In genomic region chr9:120694559-120694958, GRCh38 we compare ENCODE assay signal across 21 cellular contexts.
DNase-seq lines count a peak whose midpoint lies in the region; ATAC-seq and FAIRE-seq lines count a peak whose summit lies in the region.
"Had no signal": no experiment of that assay in that cellular context is flagged by ENCODE, and none has a peak within 500 bp of the region (broad histone marks: within the 10 kb centered on the region; RNA-seq: fewer than 3 reads in every experiment).

No MANE protein-coding gene starts in this region.

- FAIRE-seq in GM18507 (lab: Jason Lieb, UNC) (peak; percentile 65), GM19239 (lab: Jason Lieb, UNC) (peak; percentile 83)

- no peak for DNase-seq in GM18507 (ENCODE audit: extremely low spot score, insufficient read length, low read depth)
- DNase-seq in GM19239 (ENCODE audit: insufficient read length, low spot score) = no peak
- DNase-seq in central memory CD8-positive, alpha-beta T cell (ENCODE audit: low spot score in 2 of 2) = no peak
- no peak for DNase-seq in stimulated activated CD4-positive, alpha-beta T cell treated with anti-CD3 and anti-CD28 coated beads, Interleukin-2, amount 100 ng/mL, for 48 hours
- DNase-seq in hippocampal formation (lab: John Stamatoyannopoulos, UW) = no peak
- DNase-seq: anterior cingulate cortex; Caco-2; central memory CD4-positive, alpha-beta T cell; effector CD4-positive, alpha-beta T cell; kidney glomerular epithelial cell; mesendoderm; naive thymus-derived CD4-positive, alpha-beta T cell; NCI-H1436; NCI-H2171; SHP77 treated with DMSO at 0.1 percent for 48 hours; stomach had no signal

- ATAC-seq in HG03432 (IDR thresholded peaks at IDR 0.05; ENCODE audit: unreplicated experiment) = peak; percentile 40
- ATAC-seq in central memory CD8-positive, alpha-beta T cell (replicated peaks; ENCODE audit: extremely low read depth, poor library complexity, severe bottlenecking) = no peak
- ATAC-seq in HG03139 (IDR thresholded peaks at IDR 0.05; ENCODE audit: unreplicated experiment) = no peak
- ATAC-seq: esophagus mucosa; gastroesophageal sphincter; naive thymus-derived CD4-positive, alpha-beta T cell; WTC11 had no signal

- H3K27me3 Mint-ChIP-seq in central memory CD8-positive, alpha-beta T cell = no peaks in the 10 kb centered on the region
- H3K27me3 Mint-ChIP-seq: naive thymus-derived CD4-positive, alpha-beta T cell had no signal

- H3K27ac Mint-ChIP-seq in central memory CD8-positive, alpha-beta T cell (ENCODE audit: low read depth) = peak overlapping the region; percentile 64
- H3K27ac Mint-ChIP-seq: naive thymus-derived CD4-positive, alpha-beta T cell; WTC11 had no signal

- no peak overlapping the region for H3K4me3 Mint-ChIP-seq in central memory CD8-positive, alpha-beta T cell
- H3K4me3 Mint-ChIP-seq: naive thymus-derived CD4-positive, alpha-beta T cell; WTC11 had no signal

- no peaks in the 10 kb centered on the region for H3K9me3 Mint-ChIP-seq in central memory CD8-positive, alpha-beta T cell
- H3K9me3 Mint-ChIP-seq: naive thymus-derived CD4-positive, alpha-beta T cell; WTC11 had no signal

- peaks cover 36% of the 10 kb centered on the region for H3K4me1 Mint-ChIP-seq in central memory CD8-positive, alpha-beta T cell

- peaks cover 2% of the 10 kb centered on the region for H3K36me3 Mint-ChIP-seq in central memory CD8-positive, alpha-beta T cell (ENCODE audit: insufficient read depth)
- H3K36me3 Mint-ChIP-seq: WTC11 had no signal
